In genomic region chr19:54440641-54441040, GRCh38 we compare ENCODE assay signal across 9 cellular contexts. TPM values are rescaled to one million over a fixed set of nuclear protein-coding genes. Genes with fewer than 3 reads are reported as not detected.
"Had no signal": no experiment of that assay in that cellular context is flagged by ENCODE, and none has a peak within 500 bp of the region (broad histone marks: within the 10 kb centered on the region; RNA-seq: fewer than 3 reads in every experiment).

No MANE protein-coding gene starts in this region.

- ATAC-seq: GM23338, K562 had no signal

- FAIRE-seq: H1, H54, HTR-8/SVneo, K562 had no signal

- DNase-seq: H9, HCEC 1CT, IMR-90 had no signal

- H3K4me3 Mint-ChIP-seq: GM23338, H9 had no signal

- H3K9me3 Mint-ChIP-seq: GM23338, H9 had no signal

- H3K4me3 ChIP-seq: GM23338, K562 had no signal

- H3K27ac Mint-ChIP-seq: GM23338, H9 had no signal

RNA-seq across cellular contexts. Expression of gene TTYH1, which starts 25.4 kb away (rescaled TPM):
- total RNA-seq: HT-29, IMR-90, K562 had no signal
- polyA plus RNA-seq: IMR-90 had no signal
